Comparison of ENCODE assay signal across 27 cellular contexts in the genomic region with DNA sequence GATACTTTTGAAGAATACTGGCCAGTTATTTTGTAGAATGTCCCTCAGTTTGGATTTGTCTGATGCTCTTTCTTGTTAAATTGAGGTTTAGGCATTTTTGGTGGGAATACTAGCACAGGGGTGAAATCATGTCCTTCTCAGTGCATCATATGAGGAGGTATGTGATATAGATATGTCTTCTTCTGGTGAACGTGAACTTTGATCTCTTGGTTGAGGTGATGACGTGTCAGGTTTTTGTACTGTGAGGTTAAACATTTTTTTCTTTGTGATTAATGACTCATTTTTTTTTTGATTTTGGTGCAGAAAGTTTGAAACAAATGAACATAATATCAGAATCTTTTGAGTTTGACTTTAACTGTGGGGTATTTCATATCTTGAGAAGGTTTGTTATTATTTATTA.
"Had no signal": no experiment of that assay in that cellular context is flagged by ENCODE, and none has a peak within 500 bp of the region (broad histone marks: within the 10 kb centered on the region; RNA-seq: fewer than 3 reads in every experiment).

No MANE protein-coding gene starts in this region.

- H3K4me1 ChIP-seq: ascending aorta had no signal

- H3K27ac Mint-ChIP-seq: activated CD4-positive, alpha-beta T cell treated with anti-CD3 and anti-CD28 coated beads, Interleukin-2, amount 10 ng/mL, durations not matched to agents 7 days and 5 days; activated CD8-positive, alpha-beta T cell treated with anti-CD3 and anti-CD28 coated beads for 36 hours; activated naive CD4-positive, alpha-beta T cell treated with anti-CD3 and anti-CD28 coated beads, Interleukin-2, amount 50 U/mL, for 72 hours; activated naive CD8-positive, alpha-beta T cell treated with anti-CD3 and anti-CD28 coated beads, Interleukin-2, amount 50 U/mL, for 24 hours; activated T-helper 1 cell treated with anti-CD3 and anti-CD28 coated beads, Interleukin-12 subunit alpha, Interleukin-12 subunit beta, Interleukin-2, Interleukin-4 antibody, amounts not matched to agents 30 ng/mL and 10 ng/mL and 1 ng/mL, durations not matched to agents 14 hours and 24 hours and 36 hours; brain had no signal

- DNase-seq: activated CD4-positive, alpha-beta T cell treated with anti-CD3 and anti-CD28 coated beads, Interleukin-2, amount 10 ng/mL, durations not matched to agents 7 days and 5 days; activated CD4-positive, CD25-positive, alpha-beta regulatory T cell; activated CD8-positive, alpha-beta memory T cell treated with anti-CD3 and anti-CD28 coated beads, Interleukin-2, amount 50 U/mL, for 4 hours; activated CD8-positive, alpha-beta T cell treated with anti-CD3 and anti-CD28 coated beads for 36 hours; activated effector memory CD4-positive, alpha-beta T cell treated with Interleukin-2 at 50 U/mL for 16 hours; activated naive CD4-positive, alpha-beta T cell; activated naive CD8-positive, alpha-beta T cell treated with anti-CD3 and anti-CD28 coated beads, Interleukin-2, amount 50 U/mL, for 24 hours; amniotic stem cell; KG1; NCI-H1092 treated with DMSO at 0.1 percent for 48 hours; NCI-H1417 treated with DMSO at 0.1 percent for 48 hours; NCI-H1694 treated with DMSO at 0.1 percent for 48 hours; NCI-H2029 treated with DMSO at 0.1 percent for 48 hours; NCI-H345; NCI-H510A; NCI-H526 treated with DMSO at 0.1 percent for 48 hours; NK-92 treated with Interleukin-12 subunit alpha and Interleukin-12 subunit beta, amount 100 ng/mL, for 24 hours; OCI-M1; RPMI8226; T-helper 1 cell had no signal

- H3K4me3 ChIP-seq: ascending aorta, cardiac muscle cell, SK-N-MC had no signal

- H3K27me3 Mint-ChIP-seq: activated CD4-positive, alpha-beta T cell treated with anti-CD3 and anti-CD28 coated beads, Interleukin-2, amount 10 ng/mL, durations not matched to agents 7 days and 5 days; activated CD8-positive, alpha-beta T cell treated with anti-CD3 and anti-CD28 coated beads for 36 hours; activated naive CD8-positive, alpha-beta T cell treated with anti-CD3 and anti-CD28 coated beads, Interleukin-2, amount 50 U/mL, for 24 hours; brain had no signal

- H3K9me3 Mint-ChIP-seq: activated CD4-positive, alpha-beta T cell treated with anti-CD3 and anti-CD28 coated beads, Interleukin-2, amount 10 ng/mL, durations not matched to agents 7 days and 5 days; activated CD8-positive, alpha-beta T cell treated with anti-CD3 and anti-CD28 coated beads for 36 hours; activated naive CD4-positive, alpha-beta T cell treated with anti-CD3 and anti-CD28 coated beads, Interleukin-2, amount 50 U/mL, for 72 hours; activated naive CD8-positive, alpha-beta T cell treated with anti-CD3 and anti-CD28 coated beads, Interleukin-2, amount 50 U/mL, for 24 hours; activated T-helper 1 cell treated with anti-CD3 and anti-CD28 coated beads, Interleukin-12 subunit alpha, Interleukin-12 subunit beta, Interleukin-2, Interleukin-4 antibody, amounts not matched to agents 30 ng/mL and 10 ng/mL and 1 ng/mL, durations not matched to agents 14 hours and 24 hours and 36 hours; brain had no signal

- H3K27me3 ChIP-seq: ascending aorta, cardiac muscle cell had no signal

- H3K9me3 ChIP-seq: ascending aorta had no signal

- H3K27ac ChIP-seq: ascending aorta, cardiac muscle cell, SK-N-MC, VCaP had no signal

- H3K4me3 Mint-ChIP-seq: activated CD4-positive, alpha-beta T cell treated with anti-CD3 and anti-CD28 coated beads, Interleukin-2, amount 10 ng/mL, durations not matched to agents 7 days and 5 days; activated CD8-positive, alpha-beta T cell treated with anti-CD3 and anti-CD28 coated beads for 36 hours; activated naive CD8-positive, alpha-beta T cell treated with anti-CD3 and anti-CD28 coated beads, Interleukin-2, amount 50 U/mL, for 24 hours; activated T-helper 1 cell treated with anti-CD3 and anti-CD28 coated beads, Interleukin-12 subunit alpha, Interleukin-12 subunit beta, Interleukin-2, Interleukin-4 antibody, amounts not matched to agents 30 ng/mL and 10 ng/mL and 1 ng/mL, durations not matched to agents 14 hours and 24 hours and 36 hours; brain had no signal

- H3K36me3 Mint-ChIP-seq: activated naive CD4-positive, alpha-beta T cell treated with anti-CD3 and anti-CD28 coated beads, Interleukin-2, amount 50 U/mL, for 72 hours; brain had no signal

- H3K36me3 ChIP-seq: ascending aorta, cardiac muscle cell had no signal
